23 cellular contexts compared by ENCODE assay signal in genomic region chrX:48786341-48786800, GRCh38. TPM values are rescaled to one million over a fixed set of nuclear protein-coding genes. Genes with fewer than 3 reads are reported as not detected.
A peak's percentile ranks its signal among the peaks of the same experiment; 100 is the strongest.
DNase-seq lines count a peak whose midpoint lies in the region; ATAC-seq, FAIRE-seq and TF ChIP-seq lines count a peak whose summit lies in the region.
"Had no signal": no experiment of that assay in that cellular context is flagged by ENCODE, and none has a peak within 500 bp of the region (broad histone marks: within the 10 kb centered on the region; RNA-seq: fewer than 3 reads in every experiment).

GATA1 (plus strand) TSS chrX:48786590; CDS start chrX:48791110, 4,520 bp downstream.

- H3K4me3 ChIP-seq in K562 = peak within 1 kb of the TSS; percentile 75
- H3K4me3 ChIP-seq: GM12878, GM23338 had no signal

- CTCF ChIA-PET in K562 (lab: Yijun Ruan, JAX; ENCODE audit: low intra/inter-chr PET ratio) = no interaction called here

- H3K9me1 ChIP-seq in K562 (ENCODE audit: control insufficient read depth, insufficient read depth, low read length) = no peaks in the 10 kb centered on the region

- H3K27ac ChIP-seq in K562 (ENCODE audit: extremely low read depth, low read depth, low read length) = peak within 1 kb of the TSS; percentile 85

- no peaks in the 10 kb centered on the region for H3K36me3 Mint-ChIP-seq in natural killer cell treated with Interleukin-12 subunit alpha and Interleukin-12 subunit beta and Interleukin-15 and Interleukin-18, amount 100 ng/mL, for 72 hours
- no peaks in the 10 kb centered on the region for H3K36me3 Mint-ChIP-seq in natural killer cell

- no peak for TF ChIP-seq EP300 in K562 (IDR thresholded peaks at IDR 0.05; ENCODE audit: low read length)

- no TSS peak for BruUV-seq in K562 (replicated peaks; lab: Mats Ljungman, UMichigan)

- intact Hi-C loops in natural killer cell (cut with micrococcal nuclease) = no loop called here
- intact Hi-C loops in K562 (cut with micrococcal nuclease) = loop anchor here (5.0 kb wide), 1 partner anchor 89 kb away; the partner anchor contains the start of gene SUV39H1

- H3K4me2 ChIP-seq in K562 (ENCODE audit: insufficient read depth, low read length) = peak within 1 kb of the TSS; percentile 93
- H3K4me2 ChIP-seq: GM23338 had no signal

- H4K20me1 ChIP-seq in K562 (replicated peaks; ENCODE audit: control insufficient read depth, insufficient read depth, low read length) = no peaks in the 10 kb centered on the region

- ATAC-seq in natural killer cell treated with Interleukin-12 subunit alpha and Interleukin-12 subunit beta and Interleukin-15 and Interleukin-18, amount 100 ng/mL, for 72 hours = no peak
- ATAC-seq in natural killer cell (no peak), K562 (peak; percentile 69)
- ATAC-seq in stimulated activated naive CD8-positive, alpha-beta T cell treated with anti-CD3 and anti-CD28 coated beads, Interleukin-15, amount 100 ng/mL, for 72 hours = no peak
- ATAC-seq: GM12878, GM23338 had no signal

- DNase-seq in natural killer cell treated with Interleukin-12 subunit alpha and Interleukin-12 subunit beta and Interleukin-15 and Interleukin-18, amount 100 ng/mL, for 72 hours (ENCODE audit: low spot score) = no peak
- DNase-seq in natural killer cell (no peak), OCI-M1 (lab: John Stamatoyannopoulos, UW) (peak; percentile 86), K562 (ENCODE audit: extremely low read depth in 1 of 4, low spot score in 3 of 4) (peak; percentile 75 to 87 (median 80)), middle frontal gyrus (ENCODE audit: extremely low spot score, low spot score) (no peak), NCI-H2196 treated with DMSO at 0.1 percent for 48 hours (lab: John Stamatoyannopoulos, UW; ENCODE audit: unreplicated experiment) (no peak)
- no peak for DNase-seq in stimulated activated naive CD8-positive, alpha-beta T cell treated with anti-CD3 and anti-CD28 coated beads, Interleukin-15, amount 100 ng/mL, for 72 hours
- no peak for DNase-seq in activated CD4-positive, CD25-positive, alpha-beta regulatory T cell treated with anti-CD3 and anti-CD28 coated beads, Interleukin-2, amount 50 U/mL, for 72 hours
- DNase-seq: BE2C; Calu3; CD4-positive, alpha-beta T cell; DMS53; EL; KG1; NCI-H1694 treated with DMSO at 0.1 percent for 48 hours; NCI-H226; NCI-H524; NCI-H82; SHP77 had no signal

- peaks cover 23 to 27% of the 10 kb centered on the region in 2 donors for H3K27me3 Mint-ChIP-seq in natural killer cell treated with Interleukin-12 subunit alpha and Interleukin-12 subunit beta and Interleukin-15 and Interleukin-18, amount 100 ng/mL, for 72 hours
- peaks cover 0 to 9% of the 10 kb centered on the region in 2 donors for H3K27me3 Mint-ChIP-seq in natural killer cell (ENCODE audit: low read depth in 2 of 2)
- H3K27me3 Mint-ChIP-seq in stimulated activated naive CD8-positive, alpha-beta T cell treated with anti-CD3 and anti-CD28 coated beads, Interleukin-15, amount 100 ng/mL, for 72 hours = no peaks in the 10 kb centered on the region
- H3K27me3 Mint-ChIP-seq: CD4-positive, alpha-beta T cell had no signal

- H3K27ac Mint-ChIP-seq in natural killer cell treated with Interleukin-12 subunit alpha and Interleukin-12 subunit beta and Interleukin-15 and Interleukin-18, amount 100 ng/mL, for 72 hours = peak within 1 kb of the TSS in 1 of 2 donors; percentile 41
- H3K27ac Mint-ChIP-seq in natural killer cell = no peak within 1 kb of the TSS
- peak within 1 kb of the TSS; percentile 23 to 48 for H3K27ac Mint-ChIP-seq in stimulated activated naive CD8-positive, alpha-beta T cell treated with anti-CD3 and anti-CD28 coated beads, Interleukin-15, amount 100 ng/mL, for 72 hours
- H3K27ac Mint-ChIP-seq: CD4-positive, alpha-beta T cell; GM23338 had no signal

- H3K4me1 Mint-ChIP-seq in natural killer cell treated with Interleukin-12 subunit alpha and Interleukin-12 subunit beta and Interleukin-15 and Interleukin-18, amount 100 ng/mL, for 72 hours (ENCODE audit: low read depth in 2 of 2) = peaks cover 3 to 6% of the 10 kb centered on the region in 2 donors
- H3K4me1 Mint-ChIP-seq in natural killer cell = peaks cover 0 to 24% of the 10 kb centered on the region in 2 donors
- H3K4me1 Mint-ChIP-seq in stimulated activated naive CD8-positive, alpha-beta T cell treated with anti-CD3 and anti-CD28 coated beads, Interleukin-15, amount 100 ng/mL, for 72 hours = peaks cover 19% of the 10 kb centered on the region
- H3K4me1 Mint-ChIP-seq: GM23338 had no signal

- WGBS in K562 (ENCODE audit: insufficient coverage, low coverage, missing lambda C conversion rate) = no CpG with 5 or more reads among the region's 7 CpGs

- no peaks in the 10 kb centered on the region for H3K9me3 Mint-ChIP-seq in natural killer cell treated with Interleukin-12 subunit alpha and Interleukin-12 subunit beta and Interleukin-15 and Interleukin-18, amount 100 ng/mL, for 72 hours
- H3K9me3 Mint-ChIP-seq in natural killer cell = no peaks in the 10 kb centered on the region
- no peaks in the 10 kb centered on the region for H3K9me3 Mint-ChIP-seq in stimulated activated naive CD8-positive, alpha-beta T cell treated with anti-CD3 and anti-CD28 coated beads, Interleukin-15, amount 100 ng/mL, for 72 hours
- H3K9me3 Mint-ChIP-seq: CD4-positive, alpha-beta T cell; GM23338 had no signal

- peaks cover 36 to 62% of the 10 kb centered on the region in 2 experiments; a peak in 4 of 5 replicates for H3K4me1 ChIP-seq in K562 (replicated peaks in 1 of 2; ENCODE audit: control insufficient read depth in 2 of 2, insufficient read depth in 2 of 2, low read length in 2 of 2)
- H3K4me1 ChIP-seq: BE2C had no signal

- peak within 1 kb of the TSS; percentile 94 for H3K9ac ChIP-seq in K562 (ENCODE audit: insufficient read depth in 1 of 2, low read depth in 2 of 2, low read length in 2 of 2)

- in situ Hi-C loops in K562 (cut with MboI) = no loop called here

- H3K27me3 ChIP-seq in K562 (ENCODE audit: control insufficient read depth in 2 of 2, insufficient read depth in 2 of 2, low read length in 2 of 2) = no peaks in the 10 kb centered on the region
- H3K27me3 ChIP-seq: BE2C had no signal

- peak; percentile 78 for TF ChIP-seq POLR2A in K562 (conservative IDR thresholded peaks at IDR 0.05)

- peak within 1 kb of the TSS; percentile 58 for H3K4me3 Mint-ChIP-seq in natural killer cell treated with Interleukin-12 subunit alpha and Interleukin-12 subunit beta and Interleukin-15 and Interleukin-18, amount 100 ng/mL, for 72 hours
- no peak within 1 kb of the TSS for H3K4me3 Mint-ChIP-seq in natural killer cell
- no peak within 1 kb of the TSS for H3K4me3 Mint-ChIP-seq in stimulated activated naive CD8-positive, alpha-beta T cell treated with anti-CD3 and anti-CD28 coated beads, Interleukin-15, amount 100 ng/mL, for 72 hours
- H3K4me3 Mint-ChIP-seq: CD4-positive, alpha-beta T cell; GM23338 had no signal

- peaks cover 32% of the 10 kb centered on the region; the same call in 2 of the 3 replicates for H3K36me3 ChIP-seq in K562 (ENCODE audit: control insufficient read depth, insufficient read depth, low read length)
- H3K36me3 ChIP-seq: BE2C had no signal

- H2AFZ ChIP-seq in K562 (ENCODE audit: low read depth, low read length) = peak within 1 kb of the TSS; percentile 56
- H2AFZ ChIP-seq: GM23338 had no signal

- no peaks in the 10 kb centered on the region for H3K9me3 ChIP-seq in K562 (replicated peaks; ENCODE audit: control insufficient read depth, insufficient read depth, low read depth, low read length)
- H3K9me3 ChIP-seq: BE2C had no signal

- TF ChIP-seq CTCF in natural killer cell (IDR thresholded peaks at IDR 0.05) = no peak
- no peak for TF ChIP-seq CTCF in K562 (IDR thresholded peaks at IDR 0.05 in 2 of 3, conservative IDR thresholded peaks at IDR 0.05 in 1 of 3; ENCODE audit: insufficient read depth in 2 of 3, low read depth in 1 of 3, low read length in 3 of 3)

- no peak for TF ChIP-seq RAD21 in K562 (CRISPR knock-in tag; conservative IDR thresholded peaks at IDR 0.05 in 1 of 2, IDR thresholded peaks at IDR 0.05 in 1 of 2)

- peaks cover 88% of the 10 kb centered on the region for H3K79me2 ChIP-seq in K562 (ENCODE audit: control insufficient read depth, insufficient read depth, low read length)

- POLR2A ChIA-PET in K562 (lab: Yijun Ruan, JAX) = interaction anchor here (0.5 to 1.5 kb wide), 2 partner anchors 14 to 87 kb away, joined by 4 to 6 read pairs; no protein-coding TSS in a partner anchor

- FAIRE-seq in K562 (lab: Jason Lieb, UNC) = peak; percentile 11
- FAIRE-seq: A204.1, GM12878 had no signal

TF ChIP-seq in K562, 482 proteins besides CTCF, POLR2A, EP300 and RAD21 (continues in another document):
- peak; percentile 95 for TF ChIP-seq ZNF263 (CRISPR knock-in tag; IDR thresholded peaks at IDR 0.05; ENCODE audit: borderline replicate concordance)
- TF ChIP-seq ARID1B (IDR thresholded peaks at IDR 0.05) = no peak

RNA-seq across cellular contexts. Expression of gene GATA1, which starts in this region (rescaled TPM):
- under 1 TPM in 1 of 2 donors, not detected in 1; 0.73 TPM for total RNA-seq in natural killer cell treated with Interleukin-12 subunit alpha and Interleukin-12 subunit beta and Interleukin-15 and Interleukin-18, amount 100 ng/mL, for 72 hours
- 1 to 10 TPM in 1 of 3 donors, under 1 TPM in 2; 0.41 to 3.0 (median 0.49) TPM for total RNA-seq in natural killer cell
- total RNA-seq in K562 (2011; cell fraction: chromatin; rRNA removed; ENCODE audit: low replicate concordance) = 40.7 and 118 TPM in 2 replicates
- total RNA-seq in K562 (2011; cell fraction: nucleolus; rRNA removed) = 98.8 and 99.1 TPM in 2 replicates
- 82.1 and 86.1 TPM in 2 replicates for total RNA-seq in K562 (2011; cell fraction: nucleoplasm; rRNA removed)
- total RNA-seq in K562 (2014; rRNA removed) = 205 and 244 TPM in 2 replicates
- 45.4 and 62.0 TPM in 2 replicates for total RNA-seq in K562 (2014; rRNA removed; fragmentation: Illumina TruSeq; extraction: Trizol)
- total RNA-seq in K562 (2015; rRNA removed; fragmentation: Illumina TruSeq; extraction: Trizol) = 115 and 116 TPM in 2 replicates
- 291 and 297 TPM in 2 replicates for total RNA-seq in K562 (2021)
- 74.3 and 167 TPM in 2 replicates for polyA plus RNA-seq in K562 (2011; rRNA removed)
- polyA plus RNA-seq in K562 (2011; cell fraction: cytosol; rRNA removed) = 184 and 365 TPM in 2 replicates
- 174 and 282 TPM in 2 replicates for polyA plus RNA-seq in K562 (2011; cell fraction: nucleus; rRNA removed)
- 160 and 227 TPM in 2 replicates for polyA plus RNA-seq in K562 (2012)
- 273 and 284 TPM in 2 replicates for polyA plus RNA-seq in K562 (2014; fragmentation: Illumina TruSeq; extraction: Trizol)
- polyA plus RNA-seq in K562 (2014; fragmentation: Nextera tagmentation; extraction: Ambion mirVana) = 10 to 100 TPM; 11.9 to 97.4 TPM
- polyA plus RNA-seq in K562 (2014; rRNA removed) = 206 and 246 TPM in 2 replicates
- 39.3 and 48.9 TPM in 2 replicates for polyA minus RNA-seq in K562 (2011; rRNA and poly(A)+ RNA removed)
- 148 and 160 TPM in 2 replicates for polyA minus RNA-seq in K562 (2011; cell fraction: cytosol; rRNA and poly(A)+ RNA removed)
- polyA minus RNA-seq in K562 (2011; cell fraction: nucleus; rRNA and poly(A)+ RNA removed) = 38.2 and 38.7 TPM in 2 replicates
- total RNA-seq: Calu3; CD4-positive, alpha-beta T cell; GM23338; RPMI7951 had no signal
- polyA plus RNA-seq: GM23338 had no signal

Comparison
In these comparisons a context has a peak if more than half of its experiments do, and no peak if none do; other contexts are left out.
1. RNA of gene GATA1 (total RNA-seq): 40.7 to 297 TPM in K562; 0.73 TPM in natural killer cell treated with Interleukin-12 subunit alpha and Interleukin-12 subunit beta and Interleukin-15 and Interleukin-18, amount 100 ng/mL, for 72 hours and 0.41 to 3.0 TPM in natural killer cell; every median in the first group is over 10 times any median in the second.
2. DNase-seq: peak in OCI-M1 (single experiment) and K562 (4 of 4); none in natural killer cell treated with Interleukin-12 subunit alpha and Interleukin-12 subunit beta and Interleukin-15 and Interleukin-18, amount 100 ng/mL, for 72 hours (single experiment), natural killer cell (single experiment), stimulated activated naive CD8-positive, alpha-beta T cell treated with anti-CD3 and anti-CD28 coated beads, Interleukin-15, amount 100 ng/mL, for 72 hours (0 of 2), activated CD4-positive, CD25-positive, alpha-beta regulatory T cell treated with anti-CD3 and anti-CD28 coated beads, Interleukin-2, amount 50 U/mL, for 72 hours (single experiment), middle frontal gyrus (single experiment) and NCI-H2196 treated with DMSO at 0.1 percent for 48 hours (single experiment).
3. H3K27ac Mint-ChIP-seq: peak in stimulated activated naive CD8-positive, alpha-beta T cell treated with anti-CD3 and anti-CD28 coated beads, Interleukin-15, amount 100 ng/mL, for 72 hours (2 of 2); none in natural killer cell (0 of 2).